17 cellular contexts compared by ENCODE assay signal in the genomic region with DNA sequence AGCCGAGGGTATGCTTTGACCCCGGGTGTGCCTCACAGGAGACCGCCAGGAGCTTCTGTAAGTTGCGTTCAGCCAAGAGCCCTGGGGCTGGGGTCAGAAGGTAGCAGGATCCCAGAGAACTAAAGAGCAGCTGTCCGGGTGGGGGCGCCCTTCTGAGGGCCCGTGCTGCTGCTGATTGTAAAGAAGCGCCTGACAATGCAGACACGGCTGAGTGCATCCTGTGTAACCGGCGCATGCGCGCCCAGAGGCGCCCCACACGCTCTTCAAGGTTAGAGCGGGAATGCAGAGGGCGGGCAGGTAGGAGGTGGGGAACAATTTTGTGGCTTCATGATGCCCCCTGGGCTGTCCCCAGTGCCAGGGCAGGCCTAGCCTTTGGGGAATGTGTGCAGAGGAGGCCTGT.
DNase-seq lines count a peak whose midpoint lies in the region; TF ChIP-seq lines count a peak whose summit lies in the region.
"Had no signal": no experiment of that assay in that cellular context is flagged by ENCODE, and none has a peak within 500 bp of the region (broad histone marks: within the 10 kb centered on the region; RNA-seq: fewer than 3 reads in every experiment).

No MANE protein-coding gene starts in this region.

- intact Hi-C loops in testis (cut with DNase I; ENCODE audit: low total_unique reads) = no loop called here

- no peak overlapping the region for H3K27ac ChIP-seq in HUES6 (ENCODE audit: low read depth, low read length)
- no peak overlapping the region for H3K27ac ChIP-seq in testis
- H3K27ac ChIP-seq: breast epithelium, neutrophil, thoracic aorta had no signal

- H3K27me3 ChIP-seq in HUES6 (ENCODE audit: control insufficient read depth, insufficient read depth, low read length) (peaks cover 6% of the 10 kb centered on the region; the same call in 1 of the 2 replicates), testis (no peaks in the 10 kb centered on the region)

- TF ChIP-seq POLR2A in testis (IDR thresholded peaks at IDR 0.05) = no peak

- DNase-seq in cerebellum (ENCODE audit: low spot score) (peak; percentile 13), iPS-NIHi7 (ENCODE audit: extremely low spot score) (peak; percentile 99), testis (peak; percentile 75), DMS79 treated with DMSO at 0.1 percent for 48 hours (lab: John Stamatoyannopoulos, UW) (no peak), NCI-H1694 (lab: John Stamatoyannopoulos, UW) (no peak), T1000 (lab: John Stamatoyannopoulos, UW) (no peak)
- DNase-seq: activated CD8-positive, alpha-beta memory T cell treated with anti-CD3 and anti-CD28 coated beads, Interleukin-2, amount 50 U/mL, for 48 hours; CD4-positive, CD25-positive, alpha-beta regulatory T cell; DND-41; IMR-90; NCI-H2107; NCI-H82; stimulated activated CD4-positive, alpha-beta T cell treated with anti-CD3 and anti-CD28 coated beads, Interleukin-4, amount 100 ng/mL, for 4 hours had no signal

- H3K9me3 ChIP-seq in HUES6 (ENCODE audit: control insufficient read depth, insufficient read depth, low read depth, low read length) (0 out of 2 replicates have a peak, but pooled peaks cover 2% of the 10 kb centered on the region), testis (no peaks in the 10 kb centered on the region)
- H3K9me3 ChIP-seq: breast epithelium, neutrophil, thoracic aorta had no signal

- no peak overlapping the region for H3K9ac ChIP-seq in HUES6 (ENCODE audit: low read length)

- no peaks in the 10 kb centered on the region for H3K36me3 ChIP-seq in HUES6 (ENCODE audit: control insufficient read depth, insufficient read depth, low read length)
- no peaks in the 10 kb centered on the region for H3K36me3 ChIP-seq in testis (ENCODE audit: low read depth, missing control alignments)
- H3K36me3 ChIP-seq: breast epithelium, neutrophil, thoracic aorta had no signal

- H3K4me1 ChIP-seq in HUES6 (ENCODE audit: control insufficient read depth, insufficient read depth, low read length) (peaks cover 6% of the 10 kb centered on the region), testis (no peaks in the 10 kb centered on the region)
- H3K4me1 ChIP-seq: breast epithelium had no signal

- WGBS in testis, 2 donors = 29 to 32% methylated on average over 16 to 17 of the region's 17 CpGs

- TF ChIP-seq CTCF in testis (IDR thresholded peaks at IDR 0.05) = no peak

- H3K4me3 ChIP-seq in HUES6 (ENCODE audit: low read depth, low read length) (peak overlapping the region; percentile 29; the same call in 1 of the 2 replicates), testis (peak overlapping the region; percentile 31 to 38)
- H3K4me3 ChIP-seq: breast epithelium, thoracic aorta had no signal

Comparison
In these comparisons a context has a peak if more than half of its experiments do, and no peak if none do; other contexts are left out.
1. DNase-seq: peak in cerebellum (single experiment), iPS-NIHi7 (single experiment) and testis (single experiment); none in DMS79 treated with DMSO at 0.1 percent for 48 hours (single experiment), NCI-H1694 (single experiment) and T1000 (single experiment).